In the genomic region with DNA sequence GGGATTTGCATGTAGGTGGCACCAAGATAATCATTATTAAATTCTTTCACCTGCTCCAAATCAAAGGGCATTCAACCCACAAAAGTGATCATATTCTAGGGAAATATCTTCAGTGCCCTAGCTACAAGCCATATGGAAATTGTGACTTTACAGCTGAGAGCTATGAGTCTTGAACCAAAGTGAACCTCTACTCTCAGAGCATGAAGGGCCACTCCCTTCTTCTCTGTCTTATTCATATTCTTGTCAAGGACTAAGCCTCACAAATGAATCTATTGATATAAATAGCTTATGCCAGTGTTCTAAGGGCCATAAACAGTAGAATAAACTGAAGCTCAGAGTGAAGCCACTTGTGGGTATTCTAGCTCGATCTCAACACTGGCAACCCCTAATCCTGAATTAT, we compare ENCODE assay signal across 14 cellular contexts. TPM values are rescaled to one million over a fixed set of nuclear protein-coding genes. Genes with fewer than 3 reads are reported as not detected.
DNase-seq lines count a peak whose midpoint lies in the region; ATAC-seq, FAIRE-seq and TF ChIP-seq lines count a peak whose summit lies in the region.
"Had no signal": no experiment of that assay in that cellular context is flagged by ENCODE, and none has a peak within 500 bp of the region (broad histone marks: within the 10 kb centered on the region; RNA-seq: fewer than 3 reads in every experiment).

No MANE protein-coding gene starts in this region.

- intact Hi-C loops in activated CD8-positive, alpha-beta T cell treated with anti-CD3 and anti-CD28 coated beads for 36 hours (cut with micrococcal nuclease): no loop called here

- no peak for DNase-seq in activated CD8-positive, alpha-beta T cell treated with anti-CD3 and anti-CD28 coated beads for 36 hours
- no peak for DNase-seq in activated CD8-positive, alpha-beta T cell treated with anti-CD3 and anti-CD28 coated beads, Interleukin-2, amount 10 ng/mL, durations not matched to agents 7 days and 5 days
- DNase-seq in HTR-8/SVneo (ENCODE audit: insufficient read length, low spot score) (no peak), type B pancreatic cell (ENCODE audit: extremely low spot score, unreplicated experiment) (no peak), NCI-H2081 treated with DMSO at 0.1 percent for 48 hours (lab: John Stamatoyannopoulos, UW) (no peak)
- DNase-seq in activated naive CD8-positive, alpha-beta T cell treated with anti-CD3 and anti-CD28 coated beads for 36 hours: no peak
- DNase-seq in stimulated activated effector memory CD8-positive, alpha-beta T cell treated with anti-CD3 and anti-CD28 coated beads, Interleukin-12 subunit alpha, Interleukin-12 subunit beta, amount 100 ng/mL, for 72 hours (ENCODE audit: low spot score in 2 of 2): no peak
- DNase-seq in stimulated activated CD4-positive, alpha-beta T cell treated with anti-CD3 and anti-CD28 coated beads, Interleukin-4, amount 100 ng/mL, for 4 hours: no peak
- DNase-seq: ACHN; CD4-positive, CD25-positive, alpha-beta regulatory T cell; DMS53; GF-D8 had no signal

- no peak overlapping the region for H3K4me3 Mint-ChIP-seq in activated CD8-positive, alpha-beta T cell treated with anti-CD3 and anti-CD28 coated beads for 36 hours
- no peak overlapping the region for H3K4me3 Mint-ChIP-seq in activated CD8-positive, alpha-beta T cell treated with anti-CD3 and anti-CD28 coated beads, Interleukin-2, amount 10 ng/mL, durations not matched to agents 7 days and 5 days
- H3K4me3 Mint-ChIP-seq in activated naive CD8-positive, alpha-beta T cell treated with anti-CD3 and anti-CD28 coated beads for 36 hours: no peak overlapping the region
- no peak overlapping the region for H3K4me3 Mint-ChIP-seq in stimulated activated effector memory CD8-positive, alpha-beta T cell treated with anti-CD3 and anti-CD28 coated beads, Interleukin-12 subunit alpha, Interleukin-12 subunit beta, amount 100 ng/mL, for 72 hours
- H3K4me3 Mint-ChIP-seq in type B pancreatic cell: no peak overlapping the region
- H3K4me3 Mint-ChIP-seq: CD4-positive, CD25-positive, alpha-beta regulatory T cell had no signal

- H3K27me3 Mint-ChIP-seq in activated CD8-positive, alpha-beta T cell treated with anti-CD3 and anti-CD28 coated beads for 36 hours: peaks cover 27% of the 10 kb centered on the region
- peaks cover 14% of the 10 kb centered on the region for H3K27me3 Mint-ChIP-seq in activated CD8-positive, alpha-beta T cell treated with anti-CD3 and anti-CD28 coated beads, Interleukin-2, amount 10 ng/mL, durations not matched to agents 7 days and 5 days (ENCODE audit: low read depth)
- peaks cover 42% of the 10 kb centered on the region for H3K27me3 Mint-ChIP-seq in activated naive CD8-positive, alpha-beta T cell treated with anti-CD3 and anti-CD28 coated beads for 36 hours
- H3K27me3 Mint-ChIP-seq in type B pancreatic cell: peaks cover 17% of the 10 kb centered on the region

- peak; percentile 88 for FAIRE-seq in HTR-8/SVneo (lab: Jason Lieb, UNC)
- FAIRE-seq: H1 had no signal

- no peak overlapping the region for H3K27ac Mint-ChIP-seq in activated CD8-positive, alpha-beta T cell treated with anti-CD3 and anti-CD28 coated beads for 36 hours
- H3K27ac Mint-ChIP-seq in activated CD8-positive, alpha-beta T cell treated with anti-CD3 and anti-CD28 coated beads, Interleukin-2, amount 10 ng/mL, durations not matched to agents 7 days and 5 days: no peak overlapping the region
- H3K27ac Mint-ChIP-seq in activated naive CD8-positive, alpha-beta T cell treated with anti-CD3 and anti-CD28 coated beads for 36 hours: peak overlapping the region; percentile 71
- H3K27ac Mint-ChIP-seq in stimulated activated effector memory CD8-positive, alpha-beta T cell treated with anti-CD3 and anti-CD28 coated beads, Interleukin-12 subunit alpha, Interleukin-12 subunit beta, amount 100 ng/mL, for 72 hours: no peak overlapping the region
- H3K27ac Mint-ChIP-seq in type B pancreatic cell: no peak overlapping the region
- H3K27ac Mint-ChIP-seq: CD4-positive, CD25-positive, alpha-beta regulatory T cell had no signal

- CTCF ChIA-PET in activated CD8-positive, alpha-beta T cell treated with anti-CD3 and anti-CD28 coated beads for 36 hours (lab: Charles Lee): interaction anchor here (2.1 to 2.4 kb wide), 2 partner anchors 19 to 123 kb away, joined by 11 to 14 read pairs; partner anchors contain the start of gene WFDC10A
- CTCF ChIA-PET in activated CD8-positive, alpha-beta T cell treated with anti-CD3 and anti-CD28 coated beads, Interleukin-2, amount 10 ng/mL, durations not matched to agents 7 days and 5 days (lab: Charles Lee): interaction anchor here (1.7 kb wide), 1 partner anchor 458 kb away, joined by 4 read pairs; no protein-coding TSS in a partner anchor

- peaks cover 10% of the 10 kb centered on the region for H3K9me3 Mint-ChIP-seq in activated CD8-positive, alpha-beta T cell treated with anti-CD3 and anti-CD28 coated beads for 36 hours
- peaks cover 7% of the 10 kb centered on the region for H3K9me3 Mint-ChIP-seq in activated CD8-positive, alpha-beta T cell treated with anti-CD3 and anti-CD28 coated beads, Interleukin-2, amount 10 ng/mL, durations not matched to agents 7 days and 5 days (ENCODE audit: insufficient read depth)
- peaks cover 9% of the 10 kb centered on the region for H3K9me3 Mint-ChIP-seq in activated naive CD8-positive, alpha-beta T cell treated with anti-CD3 and anti-CD28 coated beads for 36 hours
- H3K9me3 Mint-ChIP-seq in stimulated activated effector memory CD8-positive, alpha-beta T cell treated with anti-CD3 and anti-CD28 coated beads, Interleukin-12 subunit alpha, Interleukin-12 subunit beta, amount 100 ng/mL, for 72 hours: no peaks in the 10 kb centered on the region
- H3K9me3 Mint-ChIP-seq in type B pancreatic cell: peaks cover 11% of the 10 kb centered on the region

- peaks cover 6% of the 10 kb centered on the region for H3K36me3 Mint-ChIP-seq in activated CD8-positive, alpha-beta T cell treated with anti-CD3 and anti-CD28 coated beads for 36 hours (ENCODE audit: low read depth)
- H3K36me3 Mint-ChIP-seq in activated CD8-positive, alpha-beta T cell treated with anti-CD3 and anti-CD28 coated beads, Interleukin-2, amount 10 ng/mL, durations not matched to agents 7 days and 5 days (ENCODE audit: low read depth): no peaks in the 10 kb centered on the region
- no peaks in the 10 kb centered on the region for H3K36me3 Mint-ChIP-seq in activated naive CD8-positive, alpha-beta T cell treated with anti-CD3 and anti-CD28 coated beads for 36 hours
- H3K36me3 Mint-ChIP-seq in stimulated activated effector memory CD8-positive, alpha-beta T cell treated with anti-CD3 and anti-CD28 coated beads, Interleukin-12 subunit alpha, Interleukin-12 subunit beta, amount 100 ng/mL, for 72 hours: no peaks in the 10 kb centered on the region
- no peaks in the 10 kb centered on the region for H3K36me3 Mint-ChIP-seq in type B pancreatic cell
- H3K36me3 Mint-ChIP-seq: CD4-positive, CD25-positive, alpha-beta regulatory T cell had no signal

- peaks cover 21% of the 10 kb centered on the region for H3K4me1 Mint-ChIP-seq in activated CD8-positive, alpha-beta T cell treated with anti-CD3 and anti-CD28 coated beads for 36 hours (ENCODE audit: low read depth)
- peaks cover 7% of the 10 kb centered on the region for H3K4me1 Mint-ChIP-seq in activated CD8-positive, alpha-beta T cell treated with anti-CD3 and anti-CD28 coated beads, Interleukin-2, amount 10 ng/mL, durations not matched to agents 7 days and 5 days (ENCODE audit: low read depth)
- peaks cover 28% of the 10 kb centered on the region for H3K4me1 Mint-ChIP-seq in activated naive CD8-positive, alpha-beta T cell treated with anti-CD3 and anti-CD28 coated beads for 36 hours
- H3K4me1 Mint-ChIP-seq in stimulated activated effector memory CD8-positive, alpha-beta T cell treated with anti-CD3 and anti-CD28 coated beads, Interleukin-12 subunit alpha, Interleukin-12 subunit beta, amount 100 ng/mL, for 72 hours: peaks cover 7% of the 10 kb centered on the region
- H3K4me1 Mint-ChIP-seq in type B pancreatic cell (ENCODE audit: unreplicated experiment): no peaks in the 10 kb centered on the region
- H3K4me1 Mint-ChIP-seq: CD4-positive, CD25-positive, alpha-beta regulatory T cell had no signal

- no peak for TF ChIP-seq CTCF in activated CD8-positive, alpha-beta T cell treated with anti-CD3 and anti-CD28 coated beads for 36 hours (IDR thresholded peaks at IDR 0.05)
- no peak for TF ChIP-seq CTCF in type B pancreatic cell (conservative IDR thresholded peaks at IDR 0.05)

- POLR2A ChIA-PET in activated CD8-positive, alpha-beta T cell treated with anti-CD3 and anti-CD28 coated beads for 36 hours (lab: Charles Lee): no interaction called here
- POLR2A ChIA-PET in activated CD8-positive, alpha-beta T cell treated with anti-CD3 and anti-CD28 coated beads, Interleukin-2, amount 10 ng/mL, durations not matched to agents 7 days and 5 days (lab: Charles Lee): no interaction called here

- ATAC-seq in activated CD8-positive, alpha-beta T cell treated with anti-CD3 and anti-CD28 coated beads for 36 hours: peak; percentile 78
- ATAC-seq in activated CD8-positive, alpha-beta T cell treated with anti-CD3 and anti-CD28 coated beads, Interleukin-2, amount 10 ng/mL, durations not matched to agents 7 days and 5 days: no peak
- ATAC-seq in stimulated activated effector memory CD8-positive, alpha-beta T cell treated with anti-CD3 and anti-CD28 coated beads, Interleukin-12 subunit alpha, Interleukin-12 subunit beta, amount 100 ng/mL, for 72 hours: peak; percentile 67

RNA-seq across cellular contexts. Expression of gene SPINT4, which starts 29.6 kb away (rescaled TPM):
- total RNA-seq in activated CD8-positive, alpha-beta T cell treated with anti-CD3 and anti-CD28 coated beads for 36 hours: not detected
- total RNA-seq in activated CD8-positive, alpha-beta T cell treated with anti-CD3 and anti-CD28 coated beads, Interleukin-2, amount 10 ng/mL, durations not matched to agents 7 days and 5 days: not detected
- total RNA-seq in activated naive CD8-positive, alpha-beta T cell treated with anti-CD3 and anti-CD28 coated beads for 36 hours: not detected
- not detected in 2 replicates for total RNA-seq in type B pancreatic cell (ENCODE audit: low replicate concordance)
- total RNA-seq: A172; CD4-positive, CD25-positive, alpha-beta regulatory T cell; H1 had no signal

RNA-seq across cellular contexts. Expression of gene WFDC3, which starts 40.0 kb away (rescaled TPM):
- total RNA-seq in activated CD8-positive, alpha-beta T cell treated with anti-CD3 and anti-CD28 coated beads for 36 hours: under 1 TPM in 1 of 2 experiments, not detected in 1; 0.54 TPM
- not detected for total RNA-seq in activated CD8-positive, alpha-beta T cell treated with anti-CD3 and anti-CD28 coated beads, Interleukin-2, amount 10 ng/mL, durations not matched to agents 7 days and 5 days
- total RNA-seq in activated naive CD8-positive, alpha-beta T cell treated with anti-CD3 and anti-CD28 coated beads for 36 hours: not detected
- total RNA-seq in type B pancreatic cell (ENCODE audit: low replicate concordance): not detected in 2 replicates
- total RNA-seq: CD4-positive, CD25-positive, alpha-beta regulatory T cell; H1 had no signal

RNA-seq across cellular contexts. Expression of gene DNTTIP1, which starts 40.0 kb away (rescaled TPM):
- total RNA-seq in activated CD8-positive, alpha-beta T cell treated with anti-CD3 and anti-CD28 coated beads for 36 hours: 10 to 100 TPM; 25.3 to 27.1 TPM
- total RNA-seq in activated CD8-positive, alpha-beta T cell treated with anti-CD3 and anti-CD28 coated beads, Interleukin-2, amount 10 ng/mL, durations not matched to agents 7 days and 5 days: 10 to 100 TPM; 34.7 to 34.8 TPM
- 10 to 100 TPM; 31.1 to 31.5 TPM for total RNA-seq in activated naive CD8-positive, alpha-beta T cell treated with anti-CD3 and anti-CD28 coated beads for 36 hours
- 26.5 and 32.9 TPM in 2 replicates for total RNA-seq in type B pancreatic cell (ENCODE audit: low replicate concordance)

RNA-seq across cellular contexts. Expression of gene WFDC10B, which starts 46.9 kb away (rescaled TPM):
- total RNA-seq in activated CD8-positive, alpha-beta T cell treated with anti-CD3 and anti-CD28 coated beads for 36 hours: not detected
- not detected for total RNA-seq in activated CD8-positive, alpha-beta T cell treated with anti-CD3 and anti-CD28 coated beads, Interleukin-2, amount 10 ng/mL, durations not matched to agents 7 days and 5 days
- total RNA-seq in activated naive CD8-positive, alpha-beta T cell treated with anti-CD3 and anti-CD28 coated beads for 36 hours: not detected
- total RNA-seq in type B pancreatic cell (ENCODE audit: low replicate concordance): not detected in 2 replicates
- total RNA-seq: A172; CD4-positive, CD25-positive, alpha-beta regulatory T cell had no signal

RNA-seq across cellular contexts. Expression of gene WFDC13, which starts 49.9 kb away (rescaled TPM):
- not detected for total RNA-seq in activated CD8-positive, alpha-beta T cell treated with anti-CD3 and anti-CD28 coated beads for 36 hours
- not detected for total RNA-seq in activated CD8-positive, alpha-beta T cell treated with anti-CD3 and anti-CD28 coated beads, Interleukin-2, amount 10 ng/mL, durations not matched to agents 7 days and 5 days
- total RNA-seq in activated naive CD8-positive, alpha-beta T cell treated with anti-CD3 and anti-CD28 coated beads for 36 hours: not detected
- not detected in 2 replicates for total RNA-seq in type B pancreatic cell (ENCODE audit: low replicate concordance)
- total RNA-seq: A172; CD4-positive, CD25-positive, alpha-beta regulatory T cell; H1 had no signal
